8 cellular contexts compared by ENCODE assay signal in the genomic region with DNA sequence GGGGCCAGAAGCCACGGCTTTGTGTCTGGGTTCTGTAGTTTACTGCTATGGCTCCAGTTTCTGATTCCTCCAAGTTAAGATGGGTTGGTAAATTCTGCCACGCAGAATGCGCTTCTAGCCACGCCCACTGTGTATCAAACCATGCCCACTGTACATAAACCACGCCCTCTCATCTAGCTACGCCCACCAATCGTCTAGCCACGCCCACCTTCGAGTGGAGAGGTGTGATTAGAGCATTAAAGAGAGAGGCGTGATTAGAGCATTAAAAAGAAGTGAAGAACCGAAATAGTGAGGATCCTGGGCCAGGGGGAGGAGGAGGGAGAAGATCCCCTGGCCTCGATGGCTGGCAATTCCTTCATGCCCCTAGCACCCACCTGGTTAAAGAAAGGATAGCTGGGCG. TPM values are rescaled to one million over a fixed set of nuclear protein-coding genes. Genes with fewer than 3 reads are reported as not detected.
DNase-seq lines count a peak whose midpoint lies in the region; ATAC-seq and TF ChIP-seq lines count a peak whose summit lies in the region.

No MANE protein-coding gene starts in this region.

- H3K9me3 Mint-ChIP-seq in CD8-positive, alpha-beta T cell = no peaks in the 10 kb centered on the region
- no peaks in the 10 kb centered on the region for H3K9me3 Mint-ChIP-seq in activated B cell treated with CpG ODN at 0.5 μM for 24 hours
- no peaks in the 10 kb centered on the region for H3K9me3 Mint-ChIP-seq in activated T-helper 17 cell treated with anti-CD3 and anti-CD28 coated beads, Interleukin-2, amount 50 U/mL, for 72 hours

- no peak overlapping the region for H3K4me3 Mint-ChIP-seq in CD8-positive, alpha-beta T cell
- no peak overlapping the region for H3K4me3 Mint-ChIP-seq in activated B cell treated with CpG ODN at 0.5 μM for 24 hours
- H3K4me3 Mint-ChIP-seq in activated T-helper 17 cell treated with anti-CD3 and anti-CD28 coated beads, Interleukin-2, amount 50 U/mL, for 72 hours = no peak overlapping the region

- no peak overlapping the region for H3K27ac ChIP-seq in CD8-positive, alpha-beta T cell (ENCODE audit: low read depth, low read length)
- H3K27ac ChIP-seq in vagina (no peak overlapping the region), uterus (no peak overlapping the region)

- intact Hi-C loops in CD8-positive, alpha-beta T cell (cut with DNase I, micrococcal nuclease) = no loop called here
- intact Hi-C loops in activated B cell treated with CpG ODN at 0.5 μM for 24 hours (cut with micrococcal nuclease) (no loop called here), vagina (cut with DNase I) (no loop called here), uterus (cut with DNase I; ENCODE audit: low total_unique reads) (no loop called here)

- H3K36me3 ChIP-seq in CD8-positive, alpha-beta T cell (ENCODE audit: insufficient read depth, low read length) = no peaks in the 10 kb centered on the region
- H3K36me3 ChIP-seq in vagina = no peaks in the 10 kb centered on the region
- no peaks in the 10 kb centered on the region for H3K36me3 ChIP-seq in uterus

- no peak overlapping the region for H3K4me3 ChIP-seq in CD8-positive, alpha-beta T cell (ENCODE audit: low read depth, low read length)
- no peak overlapping the region for H3K4me3 ChIP-seq in Jurkat, Clone E6-1 (ENCODE audit: low read length)
- H3K4me3 ChIP-seq in vagina (no peak overlapping the region), uterus (no peak overlapping the region)

- no peak overlapping the region for H3K27ac Mint-ChIP-seq in CD8-positive, alpha-beta T cell
- no peak overlapping the region for H3K27ac Mint-ChIP-seq in activated B cell treated with CpG ODN at 0.5 μM for 24 hours
- H3K27ac Mint-ChIP-seq in activated T-helper 17 cell treated with anti-CD3 and anti-CD28 coated beads, Interleukin-2, amount 50 U/mL, for 72 hours = no peak overlapping the region

- H3K4me1 ChIP-seq in CD8-positive, alpha-beta T cell (ENCODE audit: insufficient read depth, low read length) = peaks cover 6% of the 10 kb centered on the region
- H3K4me1 ChIP-seq in vagina (peaks cover 7% of the 10 kb centered on the region), uterus (no peaks in the 10 kb centered on the region)

- no peaks in the 10 kb centered on the region for H3K36me3 Mint-ChIP-seq in CD8-positive, alpha-beta T cell
- H3K36me3 Mint-ChIP-seq in activated B cell treated with CpG ODN at 0.5 μM for 24 hours (ENCODE audit: low read depth) = no peaks in the 10 kb centered on the region
- peaks cover 6% of the 10 kb centered on the region for H3K36me3 Mint-ChIP-seq in activated T-helper 17 cell treated with anti-CD3 and anti-CD28 coated beads, Interleukin-2, amount 50 U/mL, for 72 hours (ENCODE audit: low read depth)

- CTCF ChIA-PET in CD8-positive, alpha-beta T cell (lab: Charles Lee) = interaction anchor here (0.9 to 1.7 kb wide), 4 partner anchors 11 to 266 kb away, joined by 3 to 8 read pairs (median 5); no protein-coding TSS in a partner anchor
- CTCF ChIA-PET in activated B cell treated with CpG ODN at 0.5 μM for 24 hours (lab: Charles Lee) = no interaction called here

- H3K27me3 Mint-ChIP-seq in CD8-positive, alpha-beta T cell (ENCODE audit: low read depth) = no peaks in the 10 kb centered on the region
- peaks cover 2% of the 10 kb centered on the region for H3K27me3 Mint-ChIP-seq in activated B cell treated with CpG ODN at 0.5 μM for 24 hours
- no peaks in the 10 kb centered on the region for H3K27me3 Mint-ChIP-seq in activated T-helper 17 cell treated with anti-CD3 and anti-CD28 coated beads, Interleukin-2, amount 50 U/mL, for 72 hours

- TF ChIP-seq POLR2A in vagina (IDR thresholded peaks at IDR 0.05) (no peak), uterus (IDR thresholded peaks at IDR 0.05) (no peak)

- H3K9me3 ChIP-seq in CD8-positive, alpha-beta T cell (ENCODE audit: low read length) = no peaks in the 10 kb centered on the region
- no peaks in the 10 kb centered on the region for H3K9me3 ChIP-seq in vagina
- no peaks in the 10 kb centered on the region for H3K9me3 ChIP-seq in uterus

- peak in 1 of 7 experiments; percentile 59 for DNase-seq in CD8-positive, alpha-beta T cell
- peak; percentile 55 for DNase-seq in Jurkat, Clone E6-1 (ENCODE audit: low read depth, low spot score)
- no peak for DNase-seq in activated B cell treated with CpG ODN at 0.5 μM for 24 hours
- peak; percentile 76 for DNase-seq in iPS-NIHi11 (ENCODE audit: low spot score)
- DNase-seq in vagina (ENCODE audit: extremely low spot score in 2 of 2) = no peak
- no peak for DNase-seq in activated gamma-delta T cell (lab: John Stamatoyannopoulos, UW)
- no peak for DNase-seq in uterus

- peaks cover 7% of the 10 kb centered on the region for H3K4me1 Mint-ChIP-seq in CD8-positive, alpha-beta T cell (ENCODE audit: low read depth)
- H3K4me1 Mint-ChIP-seq in activated B cell treated with CpG ODN at 0.5 μM for 24 hours = peaks cover 4% of the 10 kb centered on the region
- peaks cover 10% of the 10 kb centered on the region for H3K4me1 Mint-ChIP-seq in activated T-helper 17 cell treated with anti-CD3 and anti-CD28 coated beads, Interleukin-2, amount 50 U/mL, for 72 hours

- H3K27me3 ChIP-seq in CD8-positive, alpha-beta T cell (ENCODE audit: insufficient read depth, low read length) = no peaks in the 10 kb centered on the region
- H3K27me3 ChIP-seq in vagina = no peaks in the 10 kb centered on the region
- no peaks in the 10 kb centered on the region for H3K27me3 ChIP-seq in uterus

- POLR2A ChIA-PET in CD8-positive, alpha-beta T cell (lab: Charles Lee) = no interaction called here
- POLR2A ChIA-PET in activated B cell treated with CpG ODN at 0.5 μM for 24 hours (lab: Charles Lee) = no interaction called here

- ATAC-seq in CD8-positive, alpha-beta T cell = peak; percentile 79
- ATAC-seq in activated B cell treated with CpG ODN at 0.5 μM for 24 hours (ENCODE audit: low read depth) = peak; percentile 75
- ATAC-seq in activated T-helper 17 cell treated with anti-CD3 and anti-CD28 coated beads, Interleukin-2, amount 50 U/mL, for 72 hours (replicated peaks) = no peak

- no peak for TF ChIP-seq CTCF in CD8-positive, alpha-beta T cell (IDR thresholded peaks at IDR 0.05)
- TF ChIP-seq CTCF in activated B cell treated with CpG ODN at 0.5 μM for 24 hours (IDR thresholded peaks at IDR 0.05) (no peak), vagina (IDR thresholded peaks at IDR 0.05) (no peak), uterus (IDR thresholded peaks at IDR 0.05) (no peak)

RNA-seq across cellular contexts. Expression of gene ADGRE5, which starts 43.7 kb away (rescaled TPM):
- total RNA-seq in CD8-positive, alpha-beta T cell = 100 to 1,000 TPM; 822 to 834 TPM
- 30.3 TPM for polyA plus RNA-seq in Jurkat, Clone E6-1 (2012; ENCODE audit: insufficient read depth, insufficient read length)
- total RNA-seq in activated B cell treated with CpG ODN at 0.5 μM for 24 hours = 129 and 135 TPM in 2 replicates
- 100 to 1,000 TPM; 184 to 261 TPM for total RNA-seq in activated T-helper 17 cell treated with anti-CD3 and anti-CD28 coated beads, Interleukin-2, amount 50 U/mL, for 72 hours
- 43.5 TPM for total RNA-seq in vagina
- total RNA-seq in uterus = 100 to 1,000 TPM in 1 of 4 donors, 10 to 100 TPM in 3; 32.1 to 217 (median 57.7) TPM

Comparison
In these comparisons a context has a peak if more than half of its experiments do, and no peak if none do; other contexts are left out.
1. DNase-seq: peak in Jurkat, Clone E6-1 (single experiment) and iPS-NIHi11 (single experiment); none in activated B cell treated with CpG ODN at 0.5 μM for 24 hours (single experiment), vagina (0 of 2), activated gamma-delta T cell (single experiment) and uterus (0 of 2).